32 cellular contexts compared by ENCODE assay signal in the genomic region with DNA sequence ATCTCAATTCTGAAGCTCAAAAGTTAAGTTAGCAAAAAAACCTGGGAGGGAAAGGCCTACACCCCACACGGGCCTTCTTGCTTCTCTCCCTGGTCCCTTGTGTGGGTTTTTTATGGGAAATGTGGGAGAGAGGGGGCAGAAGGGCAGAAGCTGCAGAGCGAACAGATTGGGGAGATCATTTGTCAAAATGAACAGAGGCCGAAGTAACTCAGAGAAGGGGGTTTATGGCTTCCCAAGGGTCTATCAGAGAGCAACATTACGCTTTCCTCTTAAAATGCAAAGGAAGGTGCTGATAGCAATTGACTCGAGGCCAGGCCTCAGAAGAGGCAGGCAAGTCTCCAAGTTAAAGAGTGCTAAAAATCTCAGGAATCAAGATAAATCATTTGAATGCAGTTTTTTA.
"Had no signal": no experiment of that assay in that cellular context is flagged by ENCODE, and none has a peak within 500 bp of the region (broad histone marks: within the 10 kb centered on the region; RNA-seq: fewer than 3 reads in every experiment).

No MANE protein-coding gene starts in this region.

- H3K4me1 ChIP-seq: adrenal gland, body of pancreas, breast epithelium had no signal

- H3K9me3 ChIP-seq: adrenal gland, body of pancreas, breast epithelium had no signal

- H3K4me3 ChIP-seq: adrenal gland, body of pancreas, breast epithelium had no signal

- H3K27me3 Mint-ChIP-seq: activated B cell treated with CpG ODN at 0.5 μM for 24 hours; activated CD4-positive, alpha-beta memory T cell treated with anti-CD3 and anti-CD28 coated beads for 36 hours; activated CD4-positive, alpha-beta T cell treated with anti-CD3 and anti-CD28 coated beads, Interleukin-2, amount 10 ng/mL, durations not matched to agents 24 days and 14 days; activated CD8-positive, alpha-beta T cell treated with anti-CD3 and anti-CD28 coated beads for 36 hours; activated naive CD8-positive, alpha-beta T cell treated with anti-CD3 and anti-CD28 coated beads for 36 hours; activated T-helper 17 cell treated with anti-CD3 and anti-CD28 coated beads, Interleukin-2, amount 50 U/mL, for 72 hours; T-helper 17 cell had no signal

- DNase-seq: activated B cell treated with CpG ODN at 0.5 μM for 24 hours; activated CD4-positive, alpha-beta memory T cell treated with anti-CD3 and anti-CD28 coated beads for 36 hours; activated CD4-positive, alpha-beta T cell treated with anti-CD3 and anti-CD28 coated beads for 4 hours; activated CD4-positive, alpha-beta T cell treated with anti-CD3 and anti-CD28 coated beads, Interleukin-2, amount 10 ng/mL, durations not matched to agents 24 days and 14 days; activated CD4-positive, alpha-beta T cell treated with anti-CD3 and anti-CD28 coated beads, Interleukin-2, amount 50 U/mL, for 1 hour; activated CD4-positive, alpha-beta T cell treated with anti-CD3 and anti-CD28 coated beads, Interleukin-2, amount 50 U/mL, for 4 hours; activated CD4-positive, CD25-positive, alpha-beta regulatory T cell treated with anti-CD3 and anti-CD28 coated beads, Interleukin-2, amount 50 U/mL, for 72 hours; activated CD8-positive, alpha-beta memory T cell treated with anti-CD3 and anti-CD28 coated beads, Interleukin-2, amount 50 U/mL, for 4 hours; activated CD8-positive, alpha-beta T cell treated with anti-CD3 and anti-CD28 coated beads for 36 hours; activated effector memory CD4-positive, alpha-beta T cell treated with anti-CD3 and anti-CD28 coated beads, Interleukin-2, amount 50 U/mL, for 16 hours; activated gamma-delta T cell treated with Interleukin-2 at 50 U/mL for 16 hours; activated naive CD4-positive, alpha-beta T cell; activated naive CD4-positive, alpha-beta T cell treated with anti-CD3 and anti-CD28 coated beads for 36 hours; activated naive CD4-positive, alpha-beta T cell treated with anti-CD3 and anti-CD28 coated beads, Interleukin-2, amount 50 U/mL, for 16 hours; activated naive CD8-positive, alpha-beta T cell treated with anti-CD3 and anti-CD28 coated beads for 36 hours; activated T-cell treated with anti-CD3 and anti-CD28 coated beads for 4 hours; activated T-cell treated with anti-CD3 and anti-CD28 coated beads, Interleukin-2, amount 50 U/mL, for 1 hour; activated T-cell treated with anti-CD3 and anti-CD28 coated beads, Interleukin-2, amount 50 U/mL, for 4 hours; activated T-cell treated with anti-CD3 and anti-CD28 coated beads, Interleukin-2, amount 50 U/mL, for 72 hours; adrenal gland; amniotic stem cell; aorta; body of pancreas; brain microvascular endothelial cell; central memory CD4-positive, alpha-beta T cell; T-cell; T-helper 17 cell had no signal

- H3K4me3 Mint-ChIP-seq: activated B cell treated with CpG ODN at 0.5 μM for 24 hours; activated CD4-positive, alpha-beta memory T cell treated with anti-CD3 and anti-CD28 coated beads for 36 hours; activated CD4-positive, alpha-beta T cell treated with anti-CD3 and anti-CD28 coated beads, Interleukin-2, amount 10 ng/mL, durations not matched to agents 24 days and 14 days; activated CD8-positive, alpha-beta T cell treated with anti-CD3 and anti-CD28 coated beads for 36 hours; activated naive CD4-positive, alpha-beta T cell treated with anti-CD3 and anti-CD28 coated beads for 36 hours; activated naive CD8-positive, alpha-beta T cell treated with anti-CD3 and anti-CD28 coated beads for 36 hours; activated T-cell treated with anti-CD3 and anti-CD28 coated beads, Interleukin-2, amount 50 U/mL, for 4 hours; activated T-cell treated with anti-CD3 and anti-CD28 coated beads, Interleukin-2, amount 50 U/mL, for 72 hours; activated T-helper 1 cell treated with anti-CD3 and anti-CD28 coated beads, Interleukin-12 subunit alpha, Interleukin-12 subunit beta, Interleukin-2, Interleukin-4 antibody, amounts not matched to agents 30 ng/mL and 10 ng/mL and 1 ng/mL, durations not matched to agents 14 hours and 24 hours and 36 hours; activated T-helper 17 cell treated with anti-CD3 and anti-CD28 coated beads, Interleukin-2, amount 50 U/mL, for 72 hours; T-cell; T-helper 17 cell had no signal

- H3K27ac Mint-ChIP-seq: activated B cell treated with CpG ODN at 0.5 μM for 24 hours; activated CD4-positive, alpha-beta memory T cell treated with anti-CD3 and anti-CD28 coated beads for 36 hours; activated CD4-positive, alpha-beta T cell treated with anti-CD3 and anti-CD28 coated beads, Interleukin-2, amount 10 ng/mL, durations not matched to agents 24 days and 14 days; activated CD8-positive, alpha-beta T cell treated with anti-CD3 and anti-CD28 coated beads for 36 hours; activated naive CD4-positive, alpha-beta T cell treated with anti-CD3 and anti-CD28 coated beads for 36 hours; activated naive CD4-positive, alpha-beta T cell treated with anti-CD3 and anti-CD28 coated beads, Interleukin-2, amount 50 U/mL, for 72 hours; activated naive CD8-positive, alpha-beta T cell treated with anti-CD3 and anti-CD28 coated beads for 36 hours; activated T-cell treated with anti-CD3 and anti-CD28 coated beads, Interleukin-2, amount 50 U/mL, for 72 hours; activated T-helper 1 cell treated with anti-CD3 and anti-CD28 coated beads, Interleukin-12 subunit alpha, Interleukin-12 subunit beta, Interleukin-2, Interleukin-4 antibody, amounts not matched to agents 30 ng/mL and 10 ng/mL and 1 ng/mL, durations not matched to agents 14 hours and 24 hours and 36 hours; activated T-helper 17 cell treated with anti-CD3 and anti-CD28 coated beads, Interleukin-2, amount 50 U/mL, for 72 hours; T-cell; T-helper 17 cell had no signal

- H3K9me3 Mint-ChIP-seq: activated CD4-positive, alpha-beta memory T cell treated with anti-CD3 and anti-CD28 coated beads for 36 hours; activated CD4-positive, alpha-beta T cell treated with anti-CD3 and anti-CD28 coated beads, Interleukin-2, amount 10 ng/mL, durations not matched to agents 24 days and 14 days; activated CD8-positive, alpha-beta T cell treated with anti-CD3 and anti-CD28 coated beads for 36 hours; activated naive CD4-positive, alpha-beta T cell treated with anti-CD3 and anti-CD28 coated beads, Interleukin-2, amount 50 U/mL, for 72 hours; activated T-cell treated with anti-CD3 and anti-CD28 coated beads, Interleukin-2, amount 50 U/mL, for 4 hours; activated T-cell treated with anti-CD3 and anti-CD28 coated beads, Interleukin-2, amount 50 U/mL, for 72 hours; activated T-helper 17 cell treated with anti-CD3 and anti-CD28 coated beads, Interleukin-2, amount 50 U/mL, for 72 hours had no signal

- H3K4me1 Mint-ChIP-seq: activated B cell treated with CpG ODN at 0.5 μM for 24 hours; activated naive CD8-positive, alpha-beta T cell treated with anti-CD3 and anti-CD28 coated beads for 36 hours; T-cell had no signal

- ATAC-seq: activated CD8-positive, alpha-beta T cell treated with anti-CD3 and anti-CD28 coated beads for 36 hours; activated naive CD4-positive, alpha-beta T cell treated with anti-CD3 and anti-CD28 coated beads, Interleukin-2, amount 50 U/mL, for 72 hours; activated T-cell treated with anti-CD3 and anti-CD28 coated beads, Interleukin-2, amount 50 U/mL, for 4 hours; activated T-cell treated with anti-CD3 and anti-CD28 coated beads, Interleukin-2, amount 50 U/mL, for 72 hours; activated T-helper 17 cell treated with anti-CD3 and anti-CD28 coated beads, Interleukin-2, amount 50 U/mL, for 72 hours; body of pancreas; T-cell; T-helper 17 cell had no signal

- H3K27me3 ChIP-seq: adrenal gland, body of pancreas, brain microvascular endothelial cell, breast epithelium had no signal

- H3K36me3 Mint-ChIP-seq: activated naive CD4-positive, alpha-beta T cell treated with anti-CD3 and anti-CD28 coated beads, Interleukin-2, amount 50 U/mL, for 72 hours had no signal

- H3K36me3 ChIP-seq: adrenal gland, brain microvascular endothelial cell, breast epithelium had no signal

- H3K27ac ChIP-seq: adrenal gland, body of pancreas, brain microvascular endothelial cell, breast epithelium, VCaP had no signal
